Comparison of ENCODE assay signal across 1 cellular context in the genomic region with DNA sequence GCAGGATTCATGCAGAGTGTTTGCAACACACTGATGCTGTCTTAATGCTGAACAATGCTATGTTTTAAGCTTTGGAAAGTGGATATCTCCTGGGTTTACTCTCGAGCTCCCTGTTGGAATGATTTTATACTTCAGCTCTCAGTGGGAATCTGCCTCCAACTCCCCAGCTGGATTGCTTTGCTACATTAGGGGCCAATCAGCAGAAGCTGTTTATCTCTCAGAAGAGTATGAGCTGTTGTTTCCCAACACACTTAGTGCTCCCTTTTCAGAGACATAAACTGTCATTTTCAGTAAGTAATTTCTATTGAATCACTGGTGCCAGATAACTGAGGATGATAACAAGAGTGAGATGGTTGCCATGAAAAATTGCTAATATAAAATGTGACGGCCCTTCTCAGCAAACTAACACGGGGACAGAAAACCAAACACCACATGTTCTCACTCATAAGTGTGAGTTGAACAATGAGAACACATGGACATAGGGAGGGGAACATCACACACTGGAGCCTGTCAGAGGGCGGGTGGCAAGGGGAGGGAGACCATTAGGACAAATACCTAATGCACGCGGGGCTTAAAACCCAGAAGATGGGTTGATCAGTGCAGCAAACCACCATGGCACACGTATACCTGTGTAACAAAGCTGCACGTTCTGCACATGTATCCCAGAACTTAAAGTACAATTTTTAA.
TF ChIP-seq lines count a peak whose summit lies in the region.

No MANE protein-coding gene starts in this region.

TF ChIP-seq in IMR-90, 13 proteins besides CTCF, POLR2A, EP300 and RAD21:
- TF ChIP-seq SMC3 (IDR thresholded peaks at IDR 0.05; ENCODE audit: low read depth, low read length) (no peak), MAZ (IDR thresholded peaks at IDR 0.05; ENCODE audit: borderline replicate concordance, low read depth, low read length) (no peak), MXI1 (IDR thresholded peaks at IDR 0.05; ENCODE audit: borderline replicate concordance, low read depth, low read length) (no peak), FOS (IDR thresholded peaks at IDR 0.05; ENCODE audit: low read depth, low read length) (no peak), RFX5 (IDR thresholded peaks at IDR 0.05; ENCODE audit: low read depth, low read length) (no peak), BHLHE40 (IDR thresholded peaks at IDR 0.05; ENCODE audit: low read depth, low read length) (no peak), NFE2L2 (IDR thresholded peaks at IDR 0.05; ENCODE audit: low read depth, low read length) (no peak), RCOR1 (IDR thresholded peaks at IDR 0.05; ENCODE audit: insufficient replicate concordance, low read length) (no peak), CEBPB (IDR thresholded peaks at IDR 0.05; ENCODE audit: low read depth, low read length) (no peak), MAFK (IDR thresholded peaks at IDR 0.05; ENCODE audit: low read depth, low read length) (no peak), CHD1 (IDR thresholded peaks at IDR 0.05; ENCODE audit: low read depth, low read length) (no peak), ELK1 (IDR thresholded peaks at IDR 0.05; ENCODE audit: borderline replicate concordance, low read depth, low read length) (no peak)
- TF ChIP-seq, protein P1, sequence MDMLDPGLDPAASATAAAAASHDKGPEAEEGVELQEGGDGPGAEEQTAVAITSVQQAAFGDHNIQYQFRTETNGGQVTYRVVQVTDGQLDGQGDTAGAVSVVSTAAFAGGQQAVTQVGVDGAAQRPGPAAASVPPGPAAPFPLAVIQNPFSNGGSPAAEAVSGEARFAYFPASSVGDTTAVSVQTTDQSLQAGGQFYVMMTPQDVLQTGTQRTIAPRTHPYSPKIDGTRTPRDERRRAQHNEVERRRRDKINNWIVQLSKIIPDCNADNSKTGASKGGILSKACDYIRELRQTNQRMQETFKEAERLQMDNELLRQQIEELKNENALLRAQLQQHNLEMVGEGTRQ (IDR thresholded peaks at IDR 0.05; ENCODE audit: low read depth, low read length) = no peak
